In genomic region chr1:209616366-209617046, GRCh38 we compare ENCODE assay signal across 23 cellular contexts. TPM values are rescaled to one million over a fixed set of nuclear protein-coding genes. Genes with fewer than 3 reads are reported as not detected.
DNase-seq lines count a peak whose midpoint lies in the region; ATAC-seq, FAIRE-seq and TF ChIP-seq lines count a peak whose summit lies in the region.
"Had no signal": no experiment of that assay in that cellular context is flagged by ENCODE, and none has a peak within 500 bp of the region (broad histone marks: within the 10 kb centered on the region; RNA-seq: fewer than 3 reads in every experiment).

No MANE protein-coding gene starts in this region.

- TF ChIP-seq EP300 in suprapubic skin (IDR thresholded peaks at IDR 0.05), result no peak

- H2AFZ ChIP-seq in keratinocyte (ENCODE audit: control insufficient read depth, low read length), result no peak overlapping the region

- peaks cover 79% of the 10 kb centered on the region for H4K20me1 ChIP-seq in keratinocyte (ENCODE audit: control insufficient read depth, extremely low read depth, insufficient read depth, low read length)

- TF ChIP-seq POLR2A in heart left ventricle (IDR thresholded peaks at IDR 0.05), result no peak
- no peak for TF ChIP-seq POLR2A in suprapubic skin (IDR thresholded peaks at IDR 0.05)

- dilution Hi-C loops in keratinocyte (cut with MboI; ENCODE audit: extremely low pct_ligation_motif_present, low sequenced_read_pairs), result no loop called here

- no peak overlapping the region for H3K4me2 ChIP-seq in keratinocyte (ENCODE audit: control insufficient read depth, extremely low read depth, insufficient read depth, low read depth, low read length)
- H3K4me2 ChIP-seq: KMS-11 had no signal

- 81 to 88% (median 84%) methylated on average over 5 of the region's 5 CpGs for WGBS in heart left ventricle, 4 donors
- WGBS in suprapubic skin, result 88% methylated on average over 5 of the region's 5 CpGs

- peak in 4 of 5 donors; percentile 51 to 63 (median 62) for DNase-seq in heart left ventricle
- peak; percentile 62 for DNase-seq in keratinocyte (ENCODE audit: low read depth, low spot score)
- no peak for DNase-seq in suprapubic skin (ENCODE audit: low spot score in 2 of 2)
- no peak for DNase-seq in NCI-H1105 (lab: John Stamatoyannopoulos, UW)
- DNase-seq in inferior parietal cortex (ENCODE audit: extremely low spot score), result no peak
- DNase-seq: CD8-positive, alpha-beta memory T cell; DMS53; GDM1; IMR-90; NCI-H1105 treated with DMSO at 0.1 percent for 48 hours; NCI-H2029 treated with DMSO at 0.1 percent for 48 hours; NCI-H345; NCI-H524; NCI-H774 had no signal

- TF ChIP-seq CTCF in heart left ventricle (IDR thresholded peaks at IDR 0.05) (no peak), keratinocyte (optimal IDR thresholded peaks at IDR 0.05 in 1 of 3, IDR thresholded peaks at IDR 0.05 in 1 of 3, conservative IDR thresholded peaks at IDR 0.05 in 1 of 3; ENCODE audit: extremely low read depth in 1 of 3, insufficient read depth in 2 of 3, low read length in 3 of 3) (no peak), suprapubic skin (IDR thresholded peaks at IDR 0.05) (no peak)

- no peaks in the 10 kb centered on the region for H3K27me3 ChIP-seq in heart left ventricle
- H3K27me3 ChIP-seq in keratinocyte (ENCODE audit: control insufficient read depth, extremely low read depth, insufficient read depth, low read length), result no peaks in the 10 kb centered on the region
- H3K27me3 ChIP-seq in suprapubic skin, result no peaks in the 10 kb centered on the region
- H3K27me3 ChIP-seq: SJSA1 had no signal

- peak; percentile 82 to 92 (median 88) for ATAC-seq in heart left ventricle
- ATAC-seq: Panc1 had no signal

- H3K27ac ChIP-seq in cingulate gyrus (ENCODE audit: low read depth, low read length), result peak overlapping the region; percentile 10
- H3K27ac ChIP-seq in heart left ventricle, result peak overlapping the region in 10 of 12 donors; percentile 5 to 87 (median 69)
- no peak overlapping the region for H3K27ac ChIP-seq in keratinocyte (ENCODE audit: control insufficient read depth, insufficient read depth, low read length)
- peak overlapping the region; percentile 46 for H3K27ac ChIP-seq in temporal lobe (ENCODE audit: low read depth, low read length)
- no peak overlapping the region for H3K27ac ChIP-seq in suprapubic skin
- H3K27ac ChIP-seq: C4-2B, KMS-11, SJSA1 had no signal

- H3K4me3 ChIP-seq in heart left ventricle, result no peak overlapping the region
- no peak overlapping the region for H3K4me3 ChIP-seq in keratinocyte (ENCODE audit: control insufficient read depth in 2 of 3, extremely low read depth in 1 of 3, insufficient read depth in 2 of 3, low read depth in 1 of 3, low read length in 3 of 3)
- no peak overlapping the region for H3K4me3 ChIP-seq in suprapubic skin
- H3K4me3 ChIP-seq: SJSA1 had no signal

- intact Hi-C loops in heart left ventricle (cut with DNase I), result no loop called here

- no peaks in the 10 kb centered on the region for H3K79me2 ChIP-seq in keratinocyte (ENCODE audit: control insufficient read depth, insufficient read depth, low read length)

- H3K9me1 ChIP-seq in keratinocyte (ENCODE audit: control insufficient read depth, extremely low read depth, insufficient read depth, low read length), result peaks cover 2% of the 10 kb centered on the region

- H3K4me1 ChIP-seq in heart left ventricle (peaks cover 0 to 52% (median 22%) of the 10 kb centered on the region in 12 donors), keratinocyte (ENCODE audit: control insufficient read depth, extremely low read depth, insufficient read depth, low read length) (no peaks in the 10 kb centered on the region), suprapubic skin (peaks cover 14% of the 10 kb centered on the region)
- H3K4me1 ChIP-seq: SJSA1 had no signal

- FAIRE-seq in keratinocyte (lab: Jason Lieb, UNC), result no peak
- FAIRE-seq: A204.1, GM18507 had no signal

- H3K36me3 ChIP-seq in heart left ventricle, result no peaks in the 10 kb centered on the region
- peaks cover 56 to 76% of the 10 kb centered on the region in 2 experiments for H3K36me3 ChIP-seq in keratinocyte (ENCODE audit: control insufficient read depth in 2 of 2, extremely low read depth in 1 of 2, insufficient read depth in 2 of 2, low read length in 2 of 2)
- no peaks in the 10 kb centered on the region for H3K36me3 ChIP-seq in suprapubic skin
- H3K36me3 ChIP-seq: SJSA1 had no signal

- H3K9me3 ChIP-seq in heart left ventricle (no peaks in the 10 kb centered on the region), keratinocyte (ENCODE audit: control insufficient read depth, low read depth, low read length) (no peaks in the 10 kb centered on the region), suprapubic skin (no peaks in the 10 kb centered on the region)
- H3K9me3 ChIP-seq: SJSA1 had no signal

- no peak overlapping the region for H3K9ac ChIP-seq in keratinocyte (ENCODE audit: control insufficient read depth, extremely low read depth, insufficient read depth, low read length)
- H3K9ac ChIP-seq: KMS-11 had no signal

RNA-seq across cellular contexts. Expression of gene CAMK1G, which starts 33.0 kb away (rescaled TPM):
- total RNA-seq in heart left ventricle, result under 1 TPM in 2 of 9 donors, not detected in 7; 0.30 to 0.48 TPM
- polyA plus RNA-seq in heart left ventricle, result not detected
- polyA plus RNA-seq in keratinocyte, result 0.02 TPM in 1 of 3 replicates, not detected in the others
- polyA plus RNA-seq in keratinocyte (2011; ENCODE audit: low read depth), result not detected
- not detected in 2 replicates for polyA plus RNA-seq in keratinocyte (2011; cell fraction: cytosol; rRNA removed)
- not detected in 2 replicates for polyA plus RNA-seq in keratinocyte (2011; cell fraction: nucleus; rRNA removed)
- polyA plus RNA-seq in keratinocyte (2012; ENCODE audit: low replicate concordance), result 0.11 TPM in 1 of 2 replicates, not detected in the other
- not detected in 3 replicates for polyA minus RNA-seq in keratinocyte
- polyA minus RNA-seq in keratinocyte (2011; cell fraction: cytosol; rRNA and poly(A)+ RNA removed), result not detected
- not detected in 2 replicates for polyA minus RNA-seq in keratinocyte (2011; cell fraction: nucleus; rRNA and poly(A)+ RNA removed)
- 3.4 TPM for total RNA-seq in temporal lobe
- total RNA-seq in suprapubic skin, result under 1 TPM in 2 of 4 donors, not detected in 2; 0.23 to 0.34 TPM
- total RNA-seq: CD8-positive, alpha-beta memory T cell; H4 had no signal
- polyA plus RNA-seq: CD8-positive, alpha-beta memory T cell had no signal

RNA-seq across cellular contexts. Expression of gene LAMB3, which starts 35.7 kb away (rescaled TPM):
- total RNA-seq in heart left ventricle (1 to 10 TPM in 8 of 9 donors, under 1 TPM in 1; 0.83 to 7.4 (median 3.6) TPM), temporal lobe (0.74 TPM), suprapubic skin (100 to 1,000 TPM in 2 of 4 donors, 10 to 100 TPM in 2; 74.2 to 165 (median 127) TPM)
- polyA plus RNA-seq in heart left ventricle (1 to 10 TPM; 1.8 to 5.3 TPM), keratinocyte (659 to 1,206 TPM (median 953 TPM) in 3 replicates)
- 649 TPM for polyA plus RNA-seq in keratinocyte (2011; ENCODE audit: low read depth)
- 240 and 422 TPM in 2 replicates for polyA plus RNA-seq in keratinocyte (2011; cell fraction: cytosol; rRNA removed)
- polyA plus RNA-seq in keratinocyte (2011; cell fraction: nucleus; rRNA removed), result 2,965 and 3,376 TPM in 2 replicates
- 638 and 1,913 TPM in 2 replicates for polyA plus RNA-seq in keratinocyte (2012; ENCODE audit: low replicate concordance)
- polyA minus RNA-seq in keratinocyte, result 1,171 to 2,790 TPM (median 1,215 TPM) in 3 replicates
- polyA minus RNA-seq in keratinocyte (2011; cell fraction: cytosol; rRNA and poly(A)+ RNA removed), result 1,139 TPM
- 3,983 and 4,160 TPM in 2 replicates for polyA minus RNA-seq in keratinocyte (2011; cell fraction: nucleus; rRNA and poly(A)+ RNA removed)

RNA-seq across cellular contexts. Expression of gene G0S2, which starts 58.7 kb away (rescaled TPM):
- total RNA-seq in heart left ventricle (100 to 1,000 TPM in 8 of 9 donors, 10 to 100 TPM in 1; 92.0 to 600 (median 212) TPM), temporal lobe (2.5 TPM), suprapubic skin (10 to 100 TPM; 15.9 to 51.8 (median 31.8) TPM)
- polyA plus RNA-seq in heart left ventricle (100 to 1,000 TPM in 1 of 2 donors, 10 to 100 TPM in 1; 87.6 to 218 TPM), keratinocyte (31.1 to 60.5 TPM (median 46.2 TPM) in 3 replicates)
- 2.0 TPM for polyA plus RNA-seq in keratinocyte (2011; ENCODE audit: low read depth)
- polyA plus RNA-seq in keratinocyte (2011; cell fraction: cytosol; rRNA removed), result 45.2 and 67.2 TPM in 2 replicates
- 31.3 and 33.3 TPM in 2 replicates for polyA plus RNA-seq in keratinocyte (2011; cell fraction: nucleus; rRNA removed)
- 3.9 and 107 TPM in 2 replicates for polyA plus RNA-seq in keratinocyte (2012; ENCODE audit: low replicate concordance)
- polyA minus RNA-seq in keratinocyte, result 10.4 to 24.7 TPM (median 10.7 TPM) in 3 replicates
- polyA minus RNA-seq in keratinocyte (2011; cell fraction: cytosol; rRNA and poly(A)+ RNA removed), result 65.2 TPM
- polyA minus RNA-seq in keratinocyte (2011; cell fraction: nucleus; rRNA and poly(A)+ RNA removed), result 10.7 and 14.3 TPM in 2 replicates
- total RNA-seq: SJSA1 had no signal
- polyA plus RNA-seq: CD8-positive, alpha-beta memory T cell had no signal

Comparison
In these comparisons a context has a peak if more than half of its experiments do, and no peak if none do; other contexts are left out.
1. H3K27ac ChIP-seq: peak in cingulate gyrus (single experiment), heart left ventricle (10 of 12) and temporal lobe (single experiment); none in keratinocyte (single experiment) and suprapubic skin (single experiment).
2. DNase-seq: peak in heart left ventricle (4 of 5) and keratinocyte (single experiment); none in suprapubic skin (0 of 2), NCI-H1105 (single experiment) and inferior parietal cortex (single experiment).
3. RNA of gene LAMB3, which starts 35.7 kb away (total RNA-seq): 74.2 to 165 TPM in suprapubic skin; 0.83 to 7.4 TPM in heart left ventricle and 0.74 TPM in temporal lobe (single experiment); every median in the first group is over 4 times any median in the second.